9 cellular contexts compared by ENCODE assay signal in genomic region chr1:29513357-29513756, GRCh38.
DNase-seq lines count a peak whose midpoint lies in the region; ATAC-seq, FAIRE-seq and TF ChIP-seq lines count a peak whose summit lies in the region.
"Had no signal": no experiment of that assay in that cellular context is flagged by ENCODE, and none has a peak within 500 bp of the region (broad histone marks: within the 10 kb centered on the region; RNA-seq: fewer than 3 reads in every experiment).

No MANE protein-coding gene starts in this region.

- no peak overlapping the region for H3K27ac ChIP-seq in liver (ENCODE audit: low read depth in 1 of 2, low read length in 2 of 2)
- H3K27ac ChIP-seq: tibial artery had no signal

- no peak for FAIRE-seq in GM12891 (lab: Jason Lieb, UNC)

- H3K4me1 ChIP-seq in liver (ENCODE audit: control insufficient read depth in 4 of 4, insufficient read depth in 4 of 4, low read length in 3 of 4), result no peaks in the 10 kb centered on the region
- H3K4me1 ChIP-seq: tibial artery had no signal

- no peaks in the 10 kb centered on the region for H3K9me3 ChIP-seq in liver (ENCODE audit: control insufficient read depth in 4 of 4, low read length in 3 of 4)
- H3K9me3 ChIP-seq: tibial artery had no signal

- ATAC-seq in GM21367 (IDR thresholded peaks at IDR 0.05; ENCODE audit: unreplicated experiment) (no peak), HG03460 (IDR thresholded peaks at IDR 0.05; ENCODE audit: unreplicated experiment) (no peak)

- TF ChIP-seq RAD21 in liver (IDR thresholded peaks at IDR 0.05), result peak; percentile 72 to 78

- DNase-seq in Ammon's horn (ENCODE audit: low spot score) (peak; percentile 68), GM12891 (ENCODE audit: insufficient read length, low spot score) (peak; percentile 48), NCI-H226 (peak; percentile 56), cardiac fibroblast (ENCODE audit: low read depth in 2 of 2) (peak; percentile 32 to 52)
- DNase-seq in effector CD8-positive, alpha-beta T cell (lab: John Stamatoyannopoulos, UW), result no peak

- TF ChIP-seq POLR2A in GM12891 (IDR thresholded peaks at IDR 0.05; ENCODE audit: low read depth, low read length), result no peak

- TF ChIP-seq CTCF in cardiac fibroblast (IDR thresholded peaks at IDR 0.05; ENCODE audit: low read depth, low read length) (peak; percentile 27), liver (IDR thresholded peaks at IDR 0.05; ENCODE audit: low read depth, low read length, missing input control) (peak; percentile 37)

- no peaks in the 10 kb centered on the region for H3K36me3 ChIP-seq in liver (ENCODE audit: control insufficient read depth in 4 of 4, insufficient read depth in 3 of 4, low read depth in 1 of 4, low read length in 3 of 4)
- H3K36me3 ChIP-seq: tibial artery had no signal

- no peak overlapping the region for H3K4me3 ChIP-seq in cardiac fibroblast (replicated peaks in 1 of 2; ENCODE audit: low read depth in 2 of 2, low read length in 2 of 2)
- H3K4me3 ChIP-seq in liver (ENCODE audit: low read depth in 1 of 3, low read length in 3 of 3), result no peak overlapping the region
- H3K4me3 ChIP-seq: tibial artery had no signal

- 61% methylated on average over 5 of the region's 5 CpGs for WGBS in liver

- H3K9ac ChIP-seq in liver (ENCODE audit: low read depth in 1 of 2, low read length in 2 of 2), result no peak overlapping the region

- H3K27me3 ChIP-seq in liver (ENCODE audit: control insufficient read depth in 4 of 4, insufficient read depth in 4 of 4, low read length in 3 of 4), result no peaks in the 10 kb centered on the region

TF ChIP-seq in GM12891, 5 proteins besides CTCF, POLR2A, EP300 and RAD21:
- TF ChIP-seq TAF1 (IDR thresholded peaks at IDR 0.05; ENCODE audit: low read depth, low read length), result no peak
- no peak for TF ChIP-seq POLR2AphosphoS5 (IDR thresholded peaks at IDR 0.05; ENCODE audit: low read depth, low read length)
- TF ChIP-seq POU2F2 (IDR thresholded peaks at IDR 0.05; ENCODE audit: low read depth, low read length), result no peak
- no peak for TF ChIP-seq PAX5 (IDR thresholded peaks at IDR 0.05; ENCODE audit: insufficient read depth, low read length, severe bottlenecking)
- TF ChIP-seq SPI1 (IDR thresholded peaks at IDR 0.05; ENCODE audit: low read depth, low read length), result no peak
TF ChIP-seq in GM12891: peak in this region for 0.

TF ChIP-seq in liver, 16 proteins besides CTCF, POLR2A, EP300 and RAD21:
- no peak for TF ChIP-seq JUND (IDR thresholded peaks at IDR 0.05)
- no peak for TF ChIP-seq FOXA2 (IDR thresholded peaks at IDR 0.05)
- TF ChIP-seq, protein P1, sequence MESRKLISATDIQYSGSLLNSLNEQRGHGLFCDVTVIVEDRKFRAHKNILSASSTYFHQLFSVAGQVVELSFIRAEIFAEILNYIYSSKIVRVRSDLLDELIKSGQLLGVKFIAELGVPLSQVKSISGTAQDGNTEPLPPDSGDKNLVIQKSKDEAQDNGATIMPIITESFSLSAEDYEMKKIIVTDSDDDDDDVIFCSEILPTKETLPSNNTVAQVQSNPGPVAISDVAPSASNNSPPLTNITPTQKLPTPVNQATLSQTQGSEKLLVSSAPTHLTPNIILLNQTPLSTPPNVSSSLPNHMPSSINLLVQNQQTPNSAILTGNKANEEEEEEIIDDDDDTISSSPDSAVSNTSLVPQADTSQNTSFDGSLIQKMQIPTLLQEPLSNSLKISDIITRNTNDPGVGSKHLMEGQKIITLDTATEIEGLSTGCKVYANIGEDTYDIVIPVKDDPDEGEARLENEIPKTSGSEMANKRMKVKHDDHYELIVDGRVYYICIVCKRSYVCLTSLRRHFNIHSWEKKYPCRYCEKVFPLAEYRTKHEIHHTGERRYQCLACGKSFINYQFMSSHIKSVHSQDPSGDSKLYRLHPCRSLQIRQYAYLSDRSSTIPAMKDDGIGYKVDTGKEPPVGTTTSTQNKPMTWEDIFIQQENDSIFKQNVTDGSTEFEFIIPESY (IDR thresholded peaks at IDR 0.05), result no peak
- TF ChIP-seq TAF1 (conservative IDR thresholded peaks at IDR 0.05), result no peak
- TF ChIP-seq MAX (IDR thresholded peaks at IDR 0.05), result no peak
- TF ChIP-seq, protein P2, sequence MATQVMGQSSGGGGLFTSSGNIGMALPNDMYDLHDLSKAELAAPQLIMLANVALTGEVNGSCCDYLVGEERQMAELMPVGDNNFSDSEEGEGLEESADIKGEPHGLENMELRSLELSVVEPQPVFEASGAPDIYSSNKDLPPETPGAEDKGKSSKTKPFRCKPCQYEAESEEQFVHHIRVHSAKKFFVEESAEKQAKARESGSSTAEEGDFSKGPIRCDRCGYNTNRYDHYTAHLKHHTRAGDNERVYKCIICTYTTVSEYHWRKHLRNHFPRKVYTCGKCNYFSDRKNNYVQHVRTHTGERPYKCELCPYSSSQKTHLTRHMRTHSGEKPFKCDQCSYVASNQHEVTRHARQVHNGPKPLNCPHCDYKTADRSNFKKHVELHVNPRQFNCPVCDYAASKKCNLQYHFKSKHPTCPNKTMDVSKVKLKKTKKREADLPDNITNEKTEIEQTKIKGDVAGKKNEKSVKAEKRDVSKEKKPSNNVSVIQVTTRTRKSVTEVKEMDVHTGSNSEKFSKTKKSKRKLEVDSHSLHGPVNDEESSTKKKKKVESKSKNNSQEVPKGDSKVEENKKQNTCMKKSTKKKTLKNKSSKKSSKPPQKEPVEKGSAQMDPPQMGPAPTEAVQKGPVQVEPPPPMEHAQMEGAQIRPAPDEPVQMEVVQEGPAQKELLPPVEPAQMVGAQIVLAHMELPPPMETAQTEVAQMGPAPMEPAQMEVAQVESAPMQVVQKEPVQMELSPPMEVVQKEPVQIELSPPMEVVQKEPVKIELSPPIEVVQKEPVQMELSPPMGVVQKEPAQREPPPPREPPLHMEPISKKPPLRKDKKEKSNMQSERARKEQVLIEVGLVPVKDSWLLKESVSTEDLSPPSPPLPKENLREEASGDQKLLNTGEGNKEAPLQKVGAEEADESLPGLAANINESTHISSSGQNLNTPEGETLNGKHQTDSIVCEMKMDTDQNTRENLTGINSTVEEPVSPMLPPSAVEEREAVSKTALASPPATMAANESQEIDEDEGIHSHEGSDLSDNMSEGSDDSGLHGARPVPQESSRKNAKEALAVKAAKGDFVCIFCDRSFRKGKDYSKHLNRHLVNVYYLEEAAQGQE (IDR thresholded peaks at IDR 0.05), result no peak
- TF ChIP-seq GABPA (IDR thresholded peaks at IDR 0.05 in 1 of 2, conservative IDR thresholded peaks at IDR 0.05 in 1 of 2), result no peak
- no peak for TF ChIP-seq YY1 (IDR thresholded peaks at IDR 0.05)
- no peak for TF ChIP-seq NR2F2 (IDR thresholded peaks at IDR 0.05)
TF ChIP-seq in liver: peak in this region for 0.
